9 cellular contexts compared by ENCODE assay signal in genomic region chr21:34544032-34544496, GRCh38. TPM values are rescaled to one million over a fixed set of nuclear protein-coding genes. Genes with fewer than 3 reads are reported as not detected.
DNase-seq lines count a peak whose midpoint lies in the region; ATAC-seq and TF ChIP-seq lines count a peak whose summit lies in the region.
"Had no signal": no experiment of that assay in that cellular context is flagged by ENCODE, and none has a peak within 500 bp of the region (broad histone marks: within the 10 kb centered on the region; RNA-seq: fewer than 3 reads in every experiment).

No MANE protein-coding gene starts in this region.

- H3K27me3 Mint-ChIP-seq in activated CD8-positive, alpha-beta T cell treated with anti-CD3 and anti-CD28 coated beads, Interleukin-2, amount 10 ng/mL, durations not matched to agents 7 days and 5 days (ENCODE audit: low read depth), result no peaks in the 10 kb centered on the region
- H3K27me3 Mint-ChIP-seq in progenitor cell of endocrine pancreas, result no peaks in the 10 kb centered on the region

- H3K27ac Mint-ChIP-seq in activated CD8-positive, alpha-beta T cell treated with anti-CD3 and anti-CD28 coated beads, Interleukin-2, amount 10 ng/mL, durations not matched to agents 7 days and 5 days, result no peak overlapping the region
- H3K27ac Mint-ChIP-seq in progenitor cell of endocrine pancreas, result no peak overlapping the region

- TF ChIP-seq CTCF in AG09309 (IDR thresholded peaks at IDR 0.05; ENCODE audit: control insufficient read depth, insufficient read depth, low read depth, low read length, missing control alignments), result peak; percentile 64
- TF ChIP-seq CTCF in GM12875 (IDR thresholded peaks at IDR 0.05; ENCODE audit: borderline replicate concordance, insufficient read depth, low read depth, low read length), result peak; percentile 36; the same call in 1 of the 2 replicates
- TF ChIP-seq CTCF in foreskin keratinocyte (conservative IDR thresholded peaks at IDR 0.05), result peak; percentile 76
- peak; percentile 69 for TF ChIP-seq CTCF in progenitor cell of endocrine pancreas (IDR thresholded peaks at IDR 0.05; ENCODE audit: unreplicated experiment)

- H3K27ac ChIP-seq in foreskin keratinocyte, result no peak overlapping the region

- H3K4me3 ChIP-seq in AG09309 (ENCODE audit: control insufficient read depth, low read depth, low read length) (no peak overlapping the region), GM12875 (ENCODE audit: low read depth, low read length) (no peak overlapping the region)

- no peaks in the 10 kb centered on the region for H3K27me3 ChIP-seq in foreskin keratinocyte

- CTCF ChIA-PET in activated CD8-positive, alpha-beta T cell treated with anti-CD3 and anti-CD28 coated beads, Interleukin-2, amount 10 ng/mL, durations not matched to agents 7 days and 5 days (lab: Charles Lee), result interaction anchor here (1.1 to 1.5 kb wide), 5 partner anchors 9 to 33 kb away, joined by 3 to 5 read pairs (median 3); no protein-coding TSS in a partner anchor

- H3K4me1 ChIP-seq in foreskin keratinocyte, result no peaks in the 10 kb centered on the region

- DNase-seq in AG09309 (ENCODE audit: low read depth) (no peak), NCI-H510A (lab: John Stamatoyannopoulos, UW) (peak; percentile 71), foreskin keratinocyte (peak in 1 of 2 donors; percentile 63), progenitor cell of endocrine pancreas (ENCODE audit: low spot score, unreplicated experiment) (peak; percentile 47)
- DNase-seq in activated CD8-positive, alpha-beta T cell treated with anti-CD3 and anti-CD28 coated beads, Interleukin-2, amount 10 ng/mL, durations not matched to agents 7 days and 5 days, result peak; percentile 40

- no peak for ATAC-seq in activated CD8-positive, alpha-beta T cell treated with anti-CD3 and anti-CD28 coated beads, Interleukin-2, amount 10 ng/mL, durations not matched to agents 7 days and 5 days
- ATAC-seq in foreskin keratinocyte (peak; percentile 55), HG02759 (IDR thresholded peaks at IDR 0.05; ENCODE audit: unreplicated experiment) (no peak), HG03442 (IDR thresholded peaks at IDR 0.05; ENCODE audit: unreplicated experiment) (no peak)

- H3K4me1 Mint-ChIP-seq in activated CD8-positive, alpha-beta T cell treated with anti-CD3 and anti-CD28 coated beads, Interleukin-2, amount 10 ng/mL, durations not matched to agents 7 days and 5 days (ENCODE audit: low read depth), result peaks cover 14% of the 10 kb centered on the region
- peaks cover 10% of the 10 kb centered on the region for H3K4me1 Mint-ChIP-seq in progenitor cell of endocrine pancreas (ENCODE audit: low read depth)

- POLR2A ChIA-PET in activated CD8-positive, alpha-beta T cell treated with anti-CD3 and anti-CD28 coated beads, Interleukin-2, amount 10 ng/mL, durations not matched to agents 7 days and 5 days (lab: Charles Lee), result no interaction called here

- H3K36me3 Mint-ChIP-seq in activated CD8-positive, alpha-beta T cell treated with anti-CD3 and anti-CD28 coated beads, Interleukin-2, amount 10 ng/mL, durations not matched to agents 7 days and 5 days (ENCODE audit: low read depth), result no peaks in the 10 kb centered on the region
- peaks cover 2% of the 10 kb centered on the region for H3K36me3 Mint-ChIP-seq in progenitor cell of endocrine pancreas (ENCODE audit: insufficient read depth)

- no peak overlapping the region for H3K4me3 Mint-ChIP-seq in activated CD8-positive, alpha-beta T cell treated with anti-CD3 and anti-CD28 coated beads, Interleukin-2, amount 10 ng/mL, durations not matched to agents 7 days and 5 days
- H3K4me3 Mint-ChIP-seq in progenitor cell of endocrine pancreas (ENCODE audit: low read depth), result no peak overlapping the region

- no peaks in the 10 kb centered on the region for H3K9me3 Mint-ChIP-seq in activated CD8-positive, alpha-beta T cell treated with anti-CD3 and anti-CD28 coated beads, Interleukin-2, amount 10 ng/mL, durations not matched to agents 7 days and 5 days (ENCODE audit: insufficient read depth)
- peaks cover 4% of the 10 kb centered on the region for H3K9me3 Mint-ChIP-seq in progenitor cell of endocrine pancreas (ENCODE audit: low read depth)

RNA-seq across cellular contexts. Expression of gene KCNE1, which starts 32.1 kb away (rescaled TPM):
- under 1 TPM; 0.18 to 0.26 TPM for total RNA-seq in activated CD8-positive, alpha-beta T cell treated with anti-CD3 and anti-CD28 coated beads, Interleukin-2, amount 10 ng/mL, durations not matched to agents 7 days and 5 days
- 0.11 TPM in 1 of 2 replicates, not detected in the other for total RNA-seq in foreskin keratinocyte
- polyA plus RNA-seq in foreskin keratinocyte, result 0.02 and 0.08 TPM in 2 replicates
- 0.31 and 0.53 TPM in 2 replicates for total RNA-seq in progenitor cell of endocrine pancreas
- polyA plus RNA-seq: neural cell had no signal
